8 cellular contexts compared by ENCODE assay signal in the genomic region with DNA sequence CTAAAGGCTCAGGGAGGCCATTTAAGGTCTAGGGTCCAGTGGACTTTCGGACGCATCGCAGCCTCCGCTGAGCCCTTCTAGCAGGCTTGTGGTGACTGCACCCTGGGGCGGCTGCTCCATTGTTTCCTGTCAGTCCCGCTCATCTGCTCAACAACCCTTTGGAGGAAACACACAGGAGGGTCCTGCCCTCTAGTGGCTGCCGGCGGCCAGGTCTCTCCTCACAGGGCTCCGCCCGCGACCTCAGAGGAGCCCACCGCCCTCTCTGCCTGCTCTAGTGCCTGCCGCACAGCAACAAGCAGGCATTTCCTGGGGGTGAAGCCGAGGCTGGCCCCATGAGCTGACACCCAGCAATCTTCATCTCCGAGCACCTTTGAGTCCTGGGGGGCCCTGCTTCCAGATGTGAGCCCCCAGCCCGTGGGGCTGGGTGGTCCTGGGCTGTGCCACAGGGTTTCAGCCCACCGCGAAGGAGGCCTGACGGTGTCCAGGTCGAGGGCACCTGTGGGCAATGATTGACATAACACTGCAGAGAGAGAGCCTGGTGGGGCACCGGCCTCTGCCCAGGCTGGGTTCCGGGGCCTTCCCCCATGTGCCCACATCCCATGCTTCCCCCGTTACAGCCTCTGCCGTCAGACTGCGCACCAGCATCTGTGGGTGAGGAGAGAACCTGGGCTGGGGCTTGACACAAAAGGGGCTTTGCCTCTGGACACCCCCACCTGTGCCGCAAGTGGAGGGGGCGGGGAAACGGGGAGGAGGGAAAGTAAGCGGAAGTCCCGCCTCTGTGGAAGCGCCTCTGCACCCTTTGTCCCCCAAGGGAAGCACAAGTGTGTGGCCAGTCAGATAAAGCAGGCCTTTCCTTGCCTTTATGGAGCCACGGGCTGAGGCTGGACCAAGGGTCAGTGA. TPM values are rescaled to one million over a fixed set of nuclear protein-coding genes. Genes with fewer than 3 reads are reported as not detected.
DNase-seq lines count a peak whose midpoint lies in the region; ATAC-seq and TF ChIP-seq lines count a peak whose summit lies in the region.

No MANE protein-coding gene starts in this region.

- DNase-seq in COR-L47 (lab: John Stamatoyannopoulos, UW) (peak; percentile 58), HPDE6-E6E7 (ENCODE audit: extremely low spot score) (peak; percentile 34), activated T-cell treated with anti-CD3 and anti-CD28 coated beads for 1 hour (ENCODE audit: low read depth) (peak; percentile 82), myocyte (ENCODE audit: low read depth) (peak; percentile 78)
- DNase-seq in stimulated activated CD8-positive, alpha-beta memory T cell treated with anti-CD3 and anti-CD28 coated beads, Interleukin-7, amount 100 ng/mL, for 1 hour (ENCODE audit: low read depth in 2 of 2), result peak; percentile 70 to 79

- H3F3A ChIP-seq in OCI-LY1 (ENCODE audit: insufficient read depth, low read length), result no peaks in the 10 kb centered on the region

- no peaks in the 10 kb centered on the region for H3K9me3 ChIP-seq in OCI-LY1 (ENCODE audit: low read length)

- H3K9me2 ChIP-seq in OCI-LY1 (ENCODE audit: low read depth, low read length), result no peaks in the 10 kb centered on the region

- H3K4me2 ChIP-seq in OCI-LY1 (ENCODE audit: low read length), result peak overlapping the region; percentile 82

- peak overlapping the region; percentile 5 for H3K27ac ChIP-seq in OCI-LY1 (ENCODE audit: low read depth, low read length, poor library complexity, severe bottlenecking)

- H3K4me3 ChIP-seq in OCI-LY1 (ENCODE audit: low read depth, low read length, poor library complexity, severe bottlenecking), result peak overlapping the region; percentile 63

- ATAC-seq in GM19463 (IDR thresholded peaks at IDR 0.05; ENCODE audit: unreplicated experiment) (peak; percentile 88), esophagus mucosa (peak; percentile 92)

- peaks cover 22% of the 10 kb centered on the region for H3K4me1 ChIP-seq in OCI-LY1 (ENCODE audit: insufficient read depth, low read length, severe bottlenecking)

- H2AFZ ChIP-seq in OCI-LY1 (ENCODE audit: low read length), result peak overlapping the region; percentile 83; the same call in 1 of the 2 replicates

- H3K9ac ChIP-seq in OCI-LY1 (ENCODE audit: low read length), result peak overlapping the region; percentile 72

- H3K36me3 ChIP-seq in OCI-LY1 (ENCODE audit: insufficient read depth, low read length), result no peaks in the 10 kb centered on the region

- H4K20me1 ChIP-seq in OCI-LY1 (ENCODE audit: insufficient read depth, low read length), result no peaks in the 10 kb centered on the region

- H3K79me2 ChIP-seq in OCI-LY1 (ENCODE audit: insufficient read depth, low read length), result no peaks in the 10 kb centered on the region

- no peaks in the 10 kb centered on the region for H3K27me3 ChIP-seq in OCI-LY1 (ENCODE audit: insufficient read depth, low read length)

- TF ChIP-seq CTCF in OCI-LY1 (IDR thresholded peaks at IDR 0.05; ENCODE audit: low read length), result peak; percentile 97

RNA-seq across cellular contexts. Expression of a gene that starts 27.0 kb away (rescaled TPM):
- total RNA-seq in esophagus mucosa, result 5.8 TPM
- total RNA-seq in myocyte, result 4.8 and 8.1 TPM in 2 replicates
- 4.7 TPM for polyA plus RNA-seq in myocyte (2012)

RNA-seq across cellular contexts. Expression of a gene that starts 57.3 kb away (rescaled TPM):
- 15.8 TPM for total RNA-seq in esophagus mucosa
- 6.7 and 7.5 TPM in 2 replicates for total RNA-seq in myocyte
- 16.7 TPM for polyA plus RNA-seq in myocyte (2012)

Comparison
In these comparisons a context has a peak if more than half of its experiments do, and no peak if none do; other contexts are left out.
1. Peak in every context shown above with its lines: DNase-seq, ATAC-seq, H3K4me3 ChIP-seq and H3K27ac ChIP-seq.